In genomic region chr19:294819-295686, GRCh38 we compare ENCODE assay signal across 8 cellular contexts. TPM values are rescaled to one million over a fixed set of nuclear protein-coding genes. Genes with fewer than 3 reads are reported as not detected.
DNase-seq lines count a peak whose midpoint lies in the region; ATAC-seq and TF ChIP-seq lines count a peak whose summit lies in the region.

No MANE protein-coding gene starts in this region.

- H3K27me3 Mint-ChIP-seq in neural progenitor cell (ENCODE audit: insufficient read depth, low read depth) = peaks cover 24% of the 10 kb centered on the region

- TF ChIP-seq CTCF in fibroblast of mammary gland (conservative IDR thresholded peaks at IDR 0.05; ENCODE audit: control insufficient read depth, insufficient read depth, low read depth, low read length) = peak; percentile 57
- TF ChIP-seq CTCF in neural progenitor cell (IDR thresholded peaks at IDR 0.05) = peak; percentile 86

- H2AFZ ChIP-seq in neural progenitor cell (replicated peaks) = peak overlapping the region; percentile 50

- H3K4me2 ChIP-seq in neural progenitor cell = peak overlapping the region; percentile 75

- no peaks in the 10 kb centered on the region for H3K79me2 ChIP-seq in neural progenitor cell (ENCODE audit: low read depth)

- ATAC-seq in HG03045 (IDR thresholded peaks at IDR 0.05; ENCODE audit: unreplicated experiment) (no peak), GM18505 (IDR thresholded peaks at IDR 0.05; ENCODE audit: unreplicated experiment) (no peak), HG02610 (IDR thresholded peaks at IDR 0.05; ENCODE audit: unreplicated experiment) (no peak)

- no peak for TF ChIP-seq POLR2A in GM18505 (IDR thresholded peaks at IDR 0.05; ENCODE audit: borderline replicate concordance, extremely low read depth, insufficient read depth, insufficient read length)

- H3K4me3 ChIP-seq in fibroblast of mammary gland (ENCODE audit: control insufficient read depth, low read depth, low read length) (no peak overlapping the region), neural progenitor cell (peak overlapping the region; percentile 46)

- H4K20me1 ChIP-seq in neural progenitor cell (ENCODE audit: low read depth) = peaks cover 22% of the 10 kb centered on the region

- peaks cover 21% of the 10 kb centered on the region for H3K4me1 Mint-ChIP-seq in neural progenitor cell

- DNase-seq in ELF-1 (ENCODE audit: low read depth, low spot score) (peak; percentile 76), NAMALWA (ENCODE audit: low spot score) (peak; percentile 41), activated T-cell treated with anti-CD3 and anti-CD28 coated beads for 1 hour (ENCODE audit: low read depth) (peak; percentile 41), fibroblast of mammary gland (ENCODE audit: low read depth) (peak; percentile 10), neural progenitor cell (ENCODE audit: low spot score) (peak; percentile 80)

- no peaks in the 10 kb centered on the region for H3K9me3 Mint-ChIP-seq in neural progenitor cell

- H3K9ac ChIP-seq in neural progenitor cell = no peak overlapping the region

- no peak overlapping the region for H3K4me3 Mint-ChIP-seq in neural progenitor cell

- H3F3A ChIP-seq in neural progenitor cell (ENCODE audit: low read depth) = peaks cover 6% of the 10 kb centered on the region

- no peak overlapping the region for H3K27ac ChIP-seq in neural progenitor cell

- peaks cover 17% of the 10 kb centered on the region for H3K4me1 ChIP-seq in neural progenitor cell

- H3K9me3 ChIP-seq in neural progenitor cell (ENCODE audit: low read depth) = no peaks in the 10 kb centered on the region

- no peaks in the 10 kb centered on the region for H3K36me3 Mint-ChIP-seq in neural progenitor cell

- H3K27me3 ChIP-seq in neural progenitor cell = peaks cover 50% of the 10 kb centered on the region

- no peak overlapping the region for H3K27ac Mint-ChIP-seq in neural progenitor cell

- no peaks in the 10 kb centered on the region for H3K36me3 ChIP-seq in neural progenitor cell

RNA-seq across cellular contexts. Expression of gene PLPP2, which starts 3.9 kb away (rescaled TPM):
- total RNA-seq in neural progenitor cell (ENCODE audit: low replicate concordance) = 2.5 TPM in 1 of 2 replicates, not detected in the other

RNA-seq across cellular contexts. Expression of gene MIER2, which starts 49.5 kb away (rescaled TPM):
- total RNA-seq in neural progenitor cell (ENCODE audit: low replicate concordance) = 12.9 and 20.6 TPM in 2 replicates

Comparison
In these comparisons a context has a peak if more than half of its experiments do, and no peak if none do; other contexts are left out.
1. DNase-seq: peak in every context shown above with its lines; median percentile 80 in neural progenitor cell; 76 in ELF-1; 41 in NAMALWA; 41 in activated T-cell treated with anti-CD3 and anti-CD28 coated beads for 1 hour; 10 in fibroblast of mammary gland.